19 cellular contexts compared by ENCODE assay signal in genomic region chr5:160496784-160497183, GRCh38.
DNase-seq lines count a peak whose midpoint lies in the region; ATAC-seq and TF ChIP-seq lines count a peak whose summit lies in the region.
"Had no signal": no experiment of that assay in that cellular context is flagged by ENCODE, and none has a peak within 500 bp of the region (broad histone marks: within the 10 kb centered on the region; RNA-seq: fewer than 3 reads in every experiment).

No MANE protein-coding gene starts in this region.

- H3K9me3 Mint-ChIP-seq in activated CD8-positive, alpha-beta T cell treated with anti-CD3 and anti-CD28 coated beads for 36 hours: no peaks in the 10 kb centered on the region
- H3K9me3 Mint-ChIP-seq in activated CD8-positive, alpha-beta T cell treated with anti-CD3 and anti-CD28 coated beads, Interleukin-2, amount 10 ng/mL, durations not matched to agents 7 days and 5 days (ENCODE audit: insufficient read depth): no peaks in the 10 kb centered on the region
- H3K9me3 Mint-ChIP-seq: activated CD4-positive, alpha-beta T cell treated with anti-CD3 and anti-CD28 coated beads, Interleukin-2, amount 10 ng/mL, durations not matched to agents 7 days and 5 days had no signal

- peak; percentile 15 for DNase-seq in activated CD8-positive, alpha-beta T cell treated with anti-CD3 and anti-CD28 coated beads for 36 hours
- DNase-seq in activated CD8-positive, alpha-beta T cell treated with anti-CD3 and anti-CD28 coated beads, Interleukin-2, amount 10 ng/mL, durations not matched to agents 7 days and 5 days: no peak
- DNase-seq in Daoy (ENCODE audit: low read depth): peak; percentile 50
- peak; percentile 35 for DNase-seq in RKO (ENCODE audit: low spot score)
- DNase-seq in brain microvascular endothelial cell: peak; percentile 38
- no peak for DNase-seq in head of caudate nucleus
- no peak for DNase-seq in tibial nerve (ENCODE audit: low spot score in 2 of 2)
- no peak for DNase-seq in posterior cingulate gyrus
- DNase-seq: activated CD4-positive, alpha-beta T cell treated with anti-CD3 and anti-CD28 coated beads, Interleukin-2, amount 10 ng/mL, durations not matched to agents 7 days and 5 days; effector CD4-positive, alpha-beta T cell; GF-D8; H7; midbrain; NCI-H1436; NCI-H82 had no signal

- peak overlapping the region; percentile 4 for H3K27ac Mint-ChIP-seq in activated CD8-positive, alpha-beta T cell treated with anti-CD3 and anti-CD28 coated beads for 36 hours
- no peak overlapping the region for H3K27ac Mint-ChIP-seq in activated CD8-positive, alpha-beta T cell treated with anti-CD3 and anti-CD28 coated beads, Interleukin-2, amount 10 ng/mL, durations not matched to agents 7 days and 5 days
- H3K27ac Mint-ChIP-seq: activated CD4-positive, alpha-beta T cell treated with anti-CD3 and anti-CD28 coated beads, Interleukin-2, amount 10 ng/mL, durations not matched to agents 7 days and 5 days; CD14-positive monocyte had no signal

- in situ Hi-C loops in brain microvascular endothelial cell (cut with HindIII; ENCODE audit: low pct_ligation_motif_present, low sequenced_read_pairs): no loop called here

- no peaks in the 10 kb centered on the region for H3K27me3 Mint-ChIP-seq in activated CD8-positive, alpha-beta T cell treated with anti-CD3 and anti-CD28 coated beads for 36 hours
- H3K27me3 Mint-ChIP-seq in activated CD8-positive, alpha-beta T cell treated with anti-CD3 and anti-CD28 coated beads, Interleukin-2, amount 10 ng/mL, durations not matched to agents 7 days and 5 days (ENCODE audit: low read depth): peaks cover 3% of the 10 kb centered on the region
- H3K27me3 Mint-ChIP-seq: activated CD4-positive, alpha-beta T cell treated with anti-CD3 and anti-CD28 coated beads, Interleukin-2, amount 10 ng/mL, durations not matched to agents 7 days and 5 days had no signal

- WGBS in tibial nerve, 2 donors: 87 to 89% methylated on average over 5 of the region's 5 CpGs

- no peaks in the 10 kb centered on the region for H3K36me3 ChIP-seq in brain microvascular endothelial cell (replicated peaks)
- H3K36me3 ChIP-seq in tibial nerve: no peaks in the 10 kb centered on the region
- H3K36me3 ChIP-seq: esophagus muscularis mucosa, suprapubic skin had no signal

- no peak for TF ChIP-seq CTCF in activated CD8-positive, alpha-beta T cell treated with anti-CD3 and anti-CD28 coated beads for 36 hours (IDR thresholded peaks at IDR 0.05)
- TF ChIP-seq CTCF in brain microvascular endothelial cell (IDR thresholded peaks at IDR 0.05; ENCODE audit: low read depth, low read length, missing control alignments) (no peak), tibial nerve (IDR thresholded peaks at IDR 0.05) (no peak)

- peaks cover 21% of the 10 kb centered on the region for H3K4me1 Mint-ChIP-seq in activated CD8-positive, alpha-beta T cell treated with anti-CD3 and anti-CD28 coated beads for 36 hours (ENCODE audit: low read depth)
- no peaks in the 10 kb centered on the region for H3K4me1 Mint-ChIP-seq in activated CD8-positive, alpha-beta T cell treated with anti-CD3 and anti-CD28 coated beads, Interleukin-2, amount 10 ng/mL, durations not matched to agents 7 days and 5 days (ENCODE audit: low read depth)
- H3K4me1 Mint-ChIP-seq: activated CD4-positive, alpha-beta T cell treated with anti-CD3 and anti-CD28 coated beads, Interleukin-2, amount 10 ng/mL, durations not matched to agents 7 days and 5 days had no signal

- CTCF ChIA-PET in activated CD8-positive, alpha-beta T cell treated with anti-CD3 and anti-CD28 coated beads for 36 hours (lab: Charles Lee): interaction anchor here (1.0 to 5.1 kb wide), 2 partner anchors 13 to 58 kb away, joined by 3 to 34 read pairs; no protein-coding TSS in a partner anchor
- CTCF ChIA-PET in activated CD8-positive, alpha-beta T cell treated with anti-CD3 and anti-CD28 coated beads, Interleukin-2, amount 10 ng/mL, durations not matched to agents 7 days and 5 days (lab: Charles Lee): no interaction called here

- H3K36me3 Mint-ChIP-seq in activated CD8-positive, alpha-beta T cell treated with anti-CD3 and anti-CD28 coated beads for 36 hours (ENCODE audit: low read depth): no peaks in the 10 kb centered on the region
- H3K36me3 Mint-ChIP-seq in activated CD8-positive, alpha-beta T cell treated with anti-CD3 and anti-CD28 coated beads, Interleukin-2, amount 10 ng/mL, durations not matched to agents 7 days and 5 days (ENCODE audit: low read depth): no peaks in the 10 kb centered on the region
- H3K36me3 Mint-ChIP-seq: CD14-positive monocyte had no signal

- no peaks in the 10 kb centered on the region for H3K4me1 ChIP-seq in tibial nerve
- H3K4me1 ChIP-seq: esophagus muscularis mucosa, suprapubic skin had no signal

- intact Hi-C loops in activated CD8-positive, alpha-beta T cell treated with anti-CD3 and anti-CD28 coated beads for 36 hours (cut with micrococcal nuclease): no loop called here
- intact Hi-C loops in head of caudate nucleus (cut with DNase I): no loop called here
- intact Hi-C loops in posterior cingulate gyrus (cut with DNase I): no loop called here

- no peaks in the 10 kb centered on the region for H3K9me3 ChIP-seq in tibial nerve
- H3K9me3 ChIP-seq: esophagus muscularis mucosa, suprapubic skin had no signal

- H3K4me3 ChIP-seq in brain microvascular endothelial cell (ENCODE audit: low read depth, low read length): no peak overlapping the region
- H3K4me3 ChIP-seq in tibial nerve: no peak overlapping the region
- H3K4me3 ChIP-seq: esophagus muscularis mucosa, suprapubic skin had no signal

- no peak overlapping the region for H3K4me3 Mint-ChIP-seq in activated CD8-positive, alpha-beta T cell treated with anti-CD3 and anti-CD28 coated beads for 36 hours
- H3K4me3 Mint-ChIP-seq in activated CD8-positive, alpha-beta T cell treated with anti-CD3 and anti-CD28 coated beads, Interleukin-2, amount 10 ng/mL, durations not matched to agents 7 days and 5 days: no peak overlapping the region
- H3K4me3 Mint-ChIP-seq: activated CD4-positive, alpha-beta T cell treated with anti-CD3 and anti-CD28 coated beads, Interleukin-2, amount 10 ng/mL, durations not matched to agents 7 days and 5 days; CD14-positive monocyte had no signal

- H3K27ac ChIP-seq in brain microvascular endothelial cell: peak overlapping the region; percentile 29
- no peak overlapping the region for H3K27ac ChIP-seq in tibial nerve
- H3K27ac ChIP-seq: esophagus muscularis mucosa, suprapubic skin had no signal

- TF ChIP-seq POLR2A in tibial nerve (IDR thresholded peaks at IDR 0.05): no peak

- H3K27me3 ChIP-seq in brain microvascular endothelial cell (replicated peaks) (no peaks in the 10 kb centered on the region), tibial nerve (no peaks in the 10 kb centered on the region)
- H3K27me3 ChIP-seq: suprapubic skin had no signal

- no peak for TF ChIP-seq EP300 in tibial nerve (IDR thresholded peaks at IDR 0.05)

- ATAC-seq in activated CD8-positive, alpha-beta T cell treated with anti-CD3 and anti-CD28 coated beads for 36 hours: no peak
- no peak for ATAC-seq in activated CD8-positive, alpha-beta T cell treated with anti-CD3 and anti-CD28 coated beads, Interleukin-2, amount 10 ng/mL, durations not matched to agents 7 days and 5 days
- ATAC-seq: left lobe of liver had no signal

- POLR2A ChIA-PET in activated CD8-positive, alpha-beta T cell treated with anti-CD3 and anti-CD28 coated beads for 36 hours (lab: Charles Lee): no interaction called here
- POLR2A ChIA-PET in activated CD8-positive, alpha-beta T cell treated with anti-CD3 and anti-CD28 coated beads, Interleukin-2, amount 10 ng/mL, durations not matched to agents 7 days and 5 days (lab: Charles Lee): no interaction called here

Comparison
In these comparisons a context has a peak if more than half of its experiments do, and no peak if none do; other contexts are left out.
1. DNase-seq: peak in activated CD8-positive, alpha-beta T cell treated with anti-CD3 and anti-CD28 coated beads for 36 hours (single experiment), Daoy (single experiment), RKO (single experiment) and brain microvascular endothelial cell (single experiment); none in activated CD8-positive, alpha-beta T cell treated with anti-CD3 and anti-CD28 coated beads, Interleukin-2, amount 10 ng/mL, durations not matched to agents 7 days and 5 days (single experiment), head of caudate nucleus (0 of 42), tibial nerve (0 of 2) and posterior cingulate gyrus (0 of 10).